Comparison of ENCODE assay signal across 8 cellular contexts in genomic region chr20:62776692-62777527, GRCh38. TPM values are rescaled to one million over a fixed set of nuclear protein-coding genes. Genes with fewer than 3 reads are reported as not detected.
A peak's percentile ranks its signal among the peaks of the same experiment; 100 is the strongest.
DNase-seq lines count a peak whose midpoint lies in the region; ATAC-seq and TF ChIP-seq lines count a peak whose summit lies in the region.

No MANE protein-coding gene starts in this region.

- H3K27me3 ChIP-seq in HUES6 (ENCODE audit: control insufficient read depth, insufficient read depth, low read length) (no peaks in the 10 kb centered on the region), GM23248 (replicated peaks; ENCODE audit: insufficient read depth) (no peaks in the 10 kb centered on the region)

- no peaks in the 10 kb centered on the region for H4K20me1 ChIP-seq in GM23248 (ENCODE audit: insufficient read depth)

- H3K9me3 ChIP-seq in HUES6 (ENCODE audit: control insufficient read depth, insufficient read depth, low read depth, low read length): no peaks in the 10 kb centered on the region
- no peaks in the 10 kb centered on the region for H3K9me3 ChIP-seq in GM23248 (ENCODE audit: low read depth)

- no peak overlapping the region for H3K4me2 ChIP-seq in GM23248 (ENCODE audit: unreplicated experiment)

- in situ Hi-C loops in GM23248 (cut with MboI): loop anchor here (25.0 kb wide), 1 partner anchor 265 kb away; no protein-coding TSS in a partner anchor

- H3K4me1 Mint-ChIP-seq in Calu3 (ENCODE audit: low read depth, unreplicated experiment): peaks cover 23% of the 10 kb centered on the region

- peak overlapping the region; percentile 36 for H3K4me3 ChIP-seq in HUES6 (ENCODE audit: low read depth, low read length)
- no peak overlapping the region for H3K4me3 ChIP-seq in GM23248

- H3K9ac ChIP-seq in HUES6 (ENCODE audit: low read length) (no peak overlapping the region), GM23248 (no peak overlapping the region)

- no peaks in the 10 kb centered on the region for H3F3A ChIP-seq in GM23248 (ENCODE audit: insufficient read depth)

- H3K27me3 Mint-ChIP-seq in Calu3 (ENCODE audit: unreplicated experiment): peaks cover 53% of the 10 kb centered on the region

- no TSS peak for BruUV-seq in Calu3 (replicated peaks; lab: Mats Ljungman, UMichigan)

- TF ChIP-seq CTCF in Calu3 (IDR thresholded peaks at IDR 0.05; ENCODE audit: unreplicated experiment): no peak

- H3K36me3 ChIP-seq in HUES6 (ENCODE audit: control insufficient read depth, insufficient read depth, low read length) (no peaks in the 10 kb centered on the region), GM23248 (ENCODE audit: low read depth) (no peaks in the 10 kb centered on the region)

- H3K4me1 ChIP-seq in HUES6 (ENCODE audit: control insufficient read depth, insufficient read depth, low read length) (peaks cover 13% of the 10 kb centered on the region; the same call in 1 of the 2 replicates), GM23248 (ENCODE audit: insufficient read depth) (peaks cover 6% of the 10 kb centered on the region)

- peaks cover 18% of the 10 kb centered on the region for H3K36me3 Mint-ChIP-seq in Calu3 (ENCODE audit: insufficient read depth, unreplicated experiment)

- intact Hi-C loops in Calu3 (cut with micrococcal nuclease; ENCODE audit: unreplicated experiment) (no loop called here), posterior vena cava (cut with DNase I) (loop anchor here in 1 of 2 donors (10.0 kb wide), 2 partner anchors 102 to 272 kb away; no protein-coding TSS in a partner anchor)

- peak overlapping the region; percentile 64 for H3K4me3 Mint-ChIP-seq in Calu3 (ENCODE audit: low read depth, unreplicated experiment)

- H3K27ac ChIP-seq in HUES6 (ENCODE audit: low read depth, low read length) (no peak overlapping the region), GM23248 (no peak overlapping the region)

- no peaks in the 10 kb centered on the region for H3K9me2 ChIP-seq in GM23248 (ENCODE audit: insufficient read depth)

- no peaks in the 10 kb centered on the region for H3K79me2 ChIP-seq in GM23248 (ENCODE audit: insufficient read depth)

- CTCF ChIA-PET in Calu3 (lab: Charles Lee): no interaction called here

- H2AFZ ChIP-seq in GM23248: no peak overlapping the region

- WGBS in GM23248 (ENCODE audit: low coverage in 1 of 2, low lambda C conversion rate in 2 of 2, missing lambda C conversion rate in 2 of 2), 2 experiments: 52 to 56% methylated on average over 11 to 14 of the region's 14 CpGs

- peaks cover 3% of the 10 kb centered on the region for H3K9me3 Mint-ChIP-seq in Calu3 (ENCODE audit: low read depth, unreplicated experiment)

- ATAC-seq in GM18498 (IDR thresholded peaks at IDR 0.05; ENCODE audit: unreplicated experiment): no peak

- H3K27ac Mint-ChIP-seq in Calu3 (ENCODE audit: unreplicated experiment): peak overlapping the region; percentile 45

- DNase-seq in Calu3 (peak; percentile 49), UCSD-AML1 (lab: John Stamatoyannopoulos, UW; ENCODE audit: unreplicated experiment) (peak; percentile 54), dermis blood vessel endothelial cell (peak; percentile 13), GM23248 (no peak), posterior vena cava (ENCODE audit: low spot score) (no peak)
- peak in 3 of 4 experiments; percentile 22 to 58 (median 28) for DNase-seq in stimulated activated CD4-positive, alpha-beta T cell treated with anti-CD3 and anti-CD28 coated beads, Interleukin-1b, Interleukin-23, amount 100 ng/mL, for 24 hours (ENCODE audit: low read depth in 4 of 4, low spot score in 1 of 4)

RNA-seq across cellular contexts. Expression of gene MRGBP, which starts 19.4 kb away (rescaled TPM):
- total RNA-seq in Calu3 (2022) (28.9 and 31.8 TPM in 2 replicates), dermis blood vessel endothelial cell (18.5 and 19.5 TPM in 2 replicates), posterior vena cava (1 to 10 TPM; 5.0 to 8.0 TPM)
- total RNA-seq in GM23248 (2014; rRNA removed; shearing (Covaris generic)): 15.7 and 17.7 TPM in 2 replicates
- 18.7 and 19.8 TPM in 2 replicates for polyA plus RNA-seq in GM23248 (2016; fragmentation: Nextera tagmentation; extraction: Ambion mirVana)

RNA-seq across cellular contexts. Expression of gene OGFR, which starts 27.7 kb away (rescaled TPM):
- total RNA-seq in Calu3 (2022): 80.1 and 98.2 TPM in 2 replicates
- total RNA-seq in dermis blood vessel endothelial cell: 48.8 and 58.4 TPM in 2 replicates
- 42.4 and 52.2 TPM in 2 replicates for total RNA-seq in GM23248 (2014; rRNA removed; shearing (Covaris generic))
- 9.7 and 9.9 TPM in 2 replicates for polyA plus RNA-seq in GM23248 (2016; fragmentation: Nextera tagmentation; extraction: Ambion mirVana)
- total RNA-seq in posterior vena cava: 10 to 100 TPM; 27.7 to 29.4 TPM

RNA-seq across cellular contexts. Expression of gene COL9A3, which starts 39.9 kb away (rescaled TPM):
- total RNA-seq in Calu3 (2022) (2.7 TPM in 2 replicates), dermis blood vessel endothelial cell (1.3 and 1.9 TPM in 2 replicates), posterior vena cava (1 to 10 TPM; 1.0 to 1.9 TPM)
- not detected in 2 replicates for total RNA-seq in GM23248 (2014; rRNA removed; shearing (Covaris generic))
- polyA plus RNA-seq in GM23248 (2016; fragmentation: Nextera tagmentation; extraction: Ambion mirVana): 0.25 TPM in 1 of 2 replicates, not detected in the other

Comparison
In these comparisons a context has a peak if more than half of its experiments do, and no peak if none do; other contexts are left out.
1. DNase-seq: peak in Calu3 (single experiment), UCSD-AML1 (single experiment), dermis blood vessel endothelial cell (single experiment) and stimulated activated CD4-positive, alpha-beta T cell treated with anti-CD3 and anti-CD28 coated beads, Interleukin-1b, Interleukin-23, amount 100 ng/mL, for 24 hours (3 of 4); none in GM23248 (single experiment) and posterior vena cava (single experiment).